In the genomic region with DNA sequence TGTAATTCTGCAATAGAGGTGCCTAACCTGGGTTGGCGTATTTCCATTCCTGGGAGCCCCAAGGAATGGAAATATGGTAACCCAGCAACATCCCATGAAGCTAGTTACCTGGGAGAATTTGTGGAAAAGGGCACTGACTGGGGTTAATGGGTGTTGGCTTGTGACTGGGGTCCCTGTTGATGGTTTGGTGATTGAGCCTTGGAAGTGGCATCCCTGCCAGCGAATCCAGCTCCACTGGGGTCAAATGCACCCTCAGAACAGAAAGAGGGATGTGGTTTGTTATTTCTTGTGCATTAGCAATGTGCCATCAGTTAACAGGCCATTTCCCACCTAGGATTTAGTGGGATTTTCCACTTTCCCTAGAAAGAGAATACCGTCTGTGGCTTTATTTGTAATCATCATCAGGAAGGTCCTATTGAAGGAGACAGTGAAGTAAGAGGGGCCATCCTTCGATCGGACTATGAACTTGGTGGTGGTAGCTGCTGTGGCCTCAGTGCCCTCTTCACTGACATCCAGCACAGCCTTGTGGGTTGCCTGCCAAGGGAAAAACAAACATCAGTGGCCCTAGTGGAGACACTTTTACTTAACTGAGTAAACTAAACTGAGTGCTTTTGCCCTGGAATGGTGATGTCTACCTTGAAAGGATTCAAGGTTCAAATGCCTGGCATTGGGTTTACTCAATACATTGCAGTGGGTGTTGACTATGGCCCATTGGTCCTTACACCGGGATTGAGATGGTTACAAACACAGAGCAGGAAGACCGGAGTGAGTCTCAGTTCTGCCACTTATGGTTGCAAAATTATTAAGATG, we compare ENCODE assay signal across 17 cellular contexts. TPM values are rescaled to one million over a fixed set of nuclear protein-coding genes. Genes with fewer than 3 reads are reported as not detected.
DNase-seq lines count a peak whose midpoint lies in the region; ATAC-seq and TF ChIP-seq lines count a peak whose summit lies in the region.
"Had no signal": no experiment of that assay in that cellular context is flagged by ENCODE, and none has a peak within 500 bp of the region (broad histone marks: within the 10 kb centered on the region; RNA-seq: fewer than 3 reads in every experiment).

No MANE protein-coding gene starts in this region.

- H3K9me2 ChIP-seq in Karpas-422 (replicated peaks; ENCODE audit: insufficient read depth, low read length), result no peaks in the 10 kb centered on the region

- TF ChIP-seq POLR2A in uterus (IDR thresholded peaks at IDR 0.05), result no peak

- H3K79me2 ChIP-seq in Karpas-422 (ENCODE audit: low read length), result no peaks in the 10 kb centered on the region

- POLR2A ChIA-PET in WTC11 (lab: Charles Lee), result no interaction called here
- POLR2A ChIA-PET in CD8-positive, alpha-beta memory T cell (lab: Charles Lee), result no interaction called here

- peaks cover 35% of the 10 kb centered on the region for H3K36me3 Mint-ChIP-seq in WTC11
- no peaks in the 10 kb centered on the region for H3K36me3 Mint-ChIP-seq in osteocyte (ENCODE audit: unreplicated experiment)
- no peaks in the 10 kb centered on the region for H3K36me3 Mint-ChIP-seq in CD8-positive, alpha-beta memory T cell
- H3K36me3 Mint-ChIP-seq: CD4-positive, CD25-positive, alpha-beta regulatory T cell had no signal

- H3K9ac ChIP-seq in Karpas-422 (ENCODE audit: low read length), result no peak overlapping the region

- H3K4me2 ChIP-seq in Karpas-422 (ENCODE audit: low read depth, low read length, poor library complexity, severe bottlenecking), result no peak overlapping the region
- H3K4me2 ChIP-seq: GM23338 had no signal

- H3K9me3 Mint-ChIP-seq in WTC11 (peaks cover 56% of the 10 kb centered on the region), osteocyte (ENCODE audit: unreplicated experiment) (no peaks in the 10 kb centered on the region)
- peaks cover 0 to 10% (median 9%) of the 10 kb centered on the region in 5 donors for H3K9me3 Mint-ChIP-seq in CD8-positive, alpha-beta memory T cell

- H3K27me3 Mint-ChIP-seq in WTC11 (ENCODE audit: low read depth), result peaks cover 15% of the 10 kb centered on the region
- H3K27me3 Mint-ChIP-seq in osteocyte (ENCODE audit: unreplicated experiment), result peaks cover 7% of the 10 kb centered on the region
- peaks cover 8 to 26% of the 10 kb centered on the region in 2 donors for H3K27me3 Mint-ChIP-seq in CD8-positive, alpha-beta memory T cell

- H3K27ac ChIP-seq in Karpas-422 (ENCODE audit: low read length) (peak overlapping the region; percentile 23; the same call in 1 of the 2 replicates), uterus (no peak overlapping the region)
- H3K27ac ChIP-seq in CD8-positive, alpha-beta memory T cell (ENCODE audit: low read depth, low read length), result no peak overlapping the region

- no peak for DNase-seq in Karpas-422
- DNase-seq in WTC11 (ENCODE audit: low spot score), result no peak
- peak; percentile 92 for DNase-seq in left lobe of liver (ENCODE audit: low spot score)
- DNase-seq in osteocyte (ENCODE audit: extremely low spot score, unreplicated experiment), result peak; percentile 38
- DNase-seq in CD8-positive, alpha-beta memory T cell, result no peak
- DNase-seq in uterus, result no peak
- no peak for DNase-seq in cardiac septum (ENCODE audit: low spot score)
- DNase-seq: ACHN; BE2C; C1 segment of cervical spinal cord; Caco-2; CD4-positive, CD25-positive, alpha-beta regulatory T cell; DMS79; GDM1 had no signal

- H3K36me3 ChIP-seq in Karpas-422 (ENCODE audit: insufficient read depth, low read length) (peaks cover 45% of the 10 kb centered on the region), uterus (no peaks in the 10 kb centered on the region)
- no peaks in the 10 kb centered on the region for H3K36me3 ChIP-seq in CD8-positive, alpha-beta memory T cell (ENCODE audit: insufficient read depth, low read length)
- H3K36me3 ChIP-seq: BE2C had no signal

- TF ChIP-seq CTCF in WTC11 (IDR thresholded peaks at IDR 0.05) (no peak), osteocyte (IDR thresholded peaks at IDR 0.05) (no peak), uterus (IDR thresholded peaks at IDR 0.05) (no peak)

- H3K27me3 ChIP-seq in Karpas-422 (ENCODE audit: low read length) (no peaks in the 10 kb centered on the region), uterus (no peaks in the 10 kb centered on the region)
- H3K27me3 ChIP-seq in CD8-positive, alpha-beta memory T cell (ENCODE audit: insufficient read depth, low read length, poor library complexity, severe bottlenecking), result no peaks in the 10 kb centered on the region
- H3K27me3 ChIP-seq: BE2C had no signal

- H3K4me1 ChIP-seq in Karpas-422 (ENCODE audit: low read length), result peaks cover 50% of the 10 kb centered on the region
- H3K4me1 ChIP-seq in CD8-positive, alpha-beta memory T cell (ENCODE audit: insufficient read depth, low read length), result no peaks in the 10 kb centered on the region
- no peaks in the 10 kb centered on the region for H3K4me1 ChIP-seq in uterus
- H3K4me1 ChIP-seq: BE2C, Caco-2 had no signal

- no peaks in the 10 kb centered on the region for H4K20me1 ChIP-seq in Karpas-422 (ENCODE audit: insufficient read depth, low read depth, low read length)

- H3K4me3 Mint-ChIP-seq in WTC11, result no peak overlapping the region
- H3K4me3 Mint-ChIP-seq in osteocyte (ENCODE audit: unreplicated experiment), result no peak overlapping the region
- no peak overlapping the region for H3K4me3 Mint-ChIP-seq in CD8-positive, alpha-beta memory T cell
- H3K4me3 Mint-ChIP-seq: CD4-positive, CD25-positive, alpha-beta regulatory T cell; GM23338 had no signal

- ATAC-seq in WTC11 (no peak), left lobe of liver (peak; percentile 92)
- ATAC-seq: GM23338 had no signal

- H3K4me3 ChIP-seq in Karpas-422 (ENCODE audit: low read length), result no peak overlapping the region
- no peak overlapping the region for H3K4me3 ChIP-seq in CD8-positive, alpha-beta memory T cell (ENCODE audit: low read length)
- H3K4me3 ChIP-seq in uterus, result no peak overlapping the region
- H3K4me3 ChIP-seq: GM23338 had no signal

- H3K4me1 Mint-ChIP-seq in WTC11 (peaks cover 8% of the 10 kb centered on the region; the same call in 1 of the 2 replicates), osteocyte (ENCODE audit: unreplicated experiment) (peaks cover 16% of the 10 kb centered on the region)
- peaks cover 0 to 2% (median 0%) of the 10 kb centered on the region in 3 donors for H3K4me1 Mint-ChIP-seq in CD8-positive, alpha-beta memory T cell
- H3K4me1 Mint-ChIP-seq: CD4-positive, CD25-positive, alpha-beta regulatory T cell; GM23338 had no signal

- no peak overlapping the region for H2AFZ ChIP-seq in Karpas-422 (ENCODE audit: low read length)
- H2AFZ ChIP-seq: GM23338 had no signal

- intact Hi-C loops in uterus (cut with DNase I; ENCODE audit: low total_unique reads) (no loop called here), cardiac septum (cut with DNase I) (no loop called here)

- H3K27ac Mint-ChIP-seq in WTC11 (no peak overlapping the region), osteocyte (ENCODE audit: unreplicated experiment) (no peak overlapping the region)
- H3K27ac Mint-ChIP-seq in CD8-positive, alpha-beta memory T cell, result no peak overlapping the region
- H3K27ac Mint-ChIP-seq: CD4-positive, CD25-positive, alpha-beta regulatory T cell; GM23338 had no signal

- H3K9me3 ChIP-seq in Karpas-422 (ENCODE audit: low read length) (no peaks in the 10 kb centered on the region), uterus (peaks cover 0 to 4% of the 10 kb centered on the region in 2 donors)
- no peaks in the 10 kb centered on the region for H3K9me3 ChIP-seq in CD8-positive, alpha-beta memory T cell (ENCODE audit: low read length)
- H3K9me3 ChIP-seq: BE2C, Caco-2 had no signal

- CTCF ChIA-PET in WTC11 (lab: Charles Lee), result interaction anchor here (1.1 to 1.2 kb wide), 2 partner anchors 29 to 39 kb away, joined by 3 read pairs; no protein-coding TSS in a partner anchor
- CTCF ChIA-PET in CD8-positive, alpha-beta memory T cell (lab: Charles Lee), result no interaction called here

TF ChIP-seq in WTC11, 78 proteins besides CTCF, POLR2A, EP300 and RAD21 (continues in another document):
- TF ChIP-seq GABPB1 (CRISPR knock-in tag; IDR thresholded peaks at IDR 0.05), result 0 out of 2 replicates have a peak, but pooled peaks have one; percentile 12

RNA-seq across cellular contexts. Expression of gene SERPINA11, which starts 10.4 kb away (rescaled TPM):
- 0.97 and 1.4 TPM in 2 replicates for total RNA-seq in Karpas-422 (2014; rRNA removed; shearing (Covaris generic); ENCODE audit: low replicate concordance)
- 0.34 to 0.53 TPM (median 0.46 TPM) in 3 replicates for total RNA-seq in WTC11 (2021)
- total RNA-seq in left lobe of liver, result 127 TPM
- total RNA-seq in osteocyte, result not detected in 2 replicates
- not detected for total RNA-seq in CD8-positive, alpha-beta memory T cell
- not detected for polyA plus RNA-seq in CD8-positive, alpha-beta memory T cell
- total RNA-seq in uterus, result not detected
- total RNA-seq in cardiac septum, result not detected
- total RNA-seq: CD4-positive, CD25-positive, alpha-beta regulatory T cell; Daoy; HT-29 had no signal
- polyA plus RNA-seq: CD4-positive, CD25-positive, alpha-beta regulatory T cell had no signal

RNA-seq across cellular contexts. Expression of gene SERPINA9, which starts 13.0 kb away (rescaled TPM):
- total RNA-seq in Karpas-422 (2014; rRNA removed; shearing (Covaris generic); ENCODE audit: low replicate concordance), result 164 and 182 TPM in 2 replicates
- not detected in 3 replicates for total RNA-seq in WTC11 (2021)
- total RNA-seq in left lobe of liver, result not detected
- not detected in 2 replicates for total RNA-seq in osteocyte
- not detected for total RNA-seq in CD8-positive, alpha-beta memory T cell
- polyA plus RNA-seq in CD8-positive, alpha-beta memory T cell, result not detected
- total RNA-seq in uterus, result not detected
- total RNA-seq in cardiac septum, result not detected
- total RNA-seq: Caco-2; CD4-positive, CD25-positive, alpha-beta regulatory T cell; GM23338; HT-29 had no signal
- polyA plus RNA-seq: CD4-positive, CD25-positive, alpha-beta regulatory T cell; GM23338 had no signal

RNA-seq across cellular contexts. Expression of gene SERPINA12, which starts 46.3 kb away (rescaled TPM):
- total RNA-seq in Karpas-422 (2014; rRNA removed; shearing (Covaris generic); ENCODE audit: low replicate concordance), result not detected in 2 replicates
- total RNA-seq in WTC11 (2021) (not detected in 3 replicates), left lobe of liver (0.35 TPM), osteocyte (not detected in 2 replicates), uterus (not detected), cardiac septum (not detected)
- not detected for total RNA-seq in CD8-positive, alpha-beta memory T cell
- not detected for polyA plus RNA-seq in CD8-positive, alpha-beta memory T cell
- total RNA-seq: Caco-2; CD4-positive, CD25-positive, alpha-beta regulatory T cell; Daoy; GM23338; HT-29 had no signal
- polyA plus RNA-seq: CD4-positive, CD25-positive, alpha-beta regulatory T cell; GM23338 had no signal

Comparison
In these comparisons a context has a peak if more than half of its experiments do, and no peak if none do; other contexts are left out.
1. DNase-seq: peak in left lobe of liver (single experiment) and osteocyte (single experiment); none in Karpas-422 (single experiment), WTC11 (single experiment), CD8-positive, alpha-beta memory T cell (0 of 5), uterus (0 of 2) and cardiac septum (single experiment).
2. RNA of gene SERPINA11, which starts 10.4 kb away (total RNA-seq): 127 TPM in left lobe of liver (single experiment); 0.97 to 1.4 TPM in Karpas-422, 0.34 to 0.53 TPM in WTC11, not detected in osteocyte, not detected in CD8-positive, alpha-beta memory T cell, not detected in uterus and not detected in cardiac septum (single experiment); every median in the first group is over 10 times any median in the second.
3. RNA of gene SERPINA9, which starts 13.0 kb away (total RNA-seq): 164 to 182 TPM in Karpas-422; not detected in WTC11, not detected in left lobe of liver (single experiment), not detected in osteocyte, not detected in CD8-positive, alpha-beta memory T cell, not detected in uterus and not detected in cardiac septum (single experiment); every median in the first group is over 100 times any median in the second.